In the genomic region with DNA sequence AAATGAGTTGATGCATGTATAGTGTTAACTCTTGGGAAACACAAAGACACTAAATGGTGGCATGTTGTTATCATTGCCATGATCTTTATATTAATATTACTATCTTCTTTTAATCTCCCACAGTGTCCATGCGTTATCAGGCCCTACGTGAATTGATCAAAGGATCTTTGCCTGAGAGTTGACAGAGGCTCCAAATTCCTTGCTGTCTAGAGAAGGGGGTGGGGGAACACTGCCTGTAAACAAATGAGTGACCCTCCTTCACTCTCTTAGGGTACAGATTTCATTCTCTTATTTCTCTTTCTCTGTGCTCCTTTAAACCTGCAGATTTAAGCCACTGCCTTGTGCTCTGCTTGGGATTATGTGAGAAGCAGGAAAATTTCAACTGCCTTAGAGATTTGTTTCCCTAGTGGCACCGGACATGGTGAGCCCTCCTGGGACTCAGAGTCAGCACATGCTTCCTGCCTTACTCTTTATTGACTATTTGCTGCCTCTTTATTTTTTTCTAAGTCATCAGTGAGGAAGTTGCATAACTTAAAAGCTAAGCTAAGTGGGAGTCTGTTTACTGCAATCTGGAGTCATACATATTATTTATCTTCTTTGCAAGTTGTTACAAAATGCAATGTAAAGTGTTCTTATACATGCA, we compare ENCODE assay signal across 10 cellular contexts.
DNase-seq lines count a peak whose midpoint lies in the region; ATAC-seq, FAIRE-seq and TF ChIP-seq lines count a peak whose summit lies in the region.
"Had no signal": no experiment of that assay in that cellular context is flagged by ENCODE, and none has a peak within 500 bp of the region (broad histone marks: within the 10 kb centered on the region; RNA-seq: fewer than 3 reads in every experiment).

No MANE protein-coding gene starts in this region.

- TF ChIP-seq EP300 in K562 (IDR thresholded peaks at IDR 0.05; ENCODE audit: low read length) = no peak

- in situ Hi-C loops in KBM-7 (cut with MboI; ENCODE audit: low pct_unique_long_range_greater_than_20kb, low sequenced_read_pairs) = no loop called here
- in situ Hi-C loops in K562 (cut with MboI) = no loop called here

- peak overlapping the region; percentile 73 to 94 (median 88) for H3K27ac ChIP-seq in BLaER1 treated with 17β-estradiol and CSF1 and Interleukin-3, amounts not matched to agents 10 nM and 100 nM
- no peak overlapping the region for H3K27ac ChIP-seq in K562 (ENCODE audit: extremely low read depth, low read depth, low read length)

- H3K27me3 Mint-ChIP-seq in mesothelial cell of epicardium (ENCODE audit: low read depth) = no peaks in the 10 kb centered on the region

- no peak overlapping the region for H2AFZ ChIP-seq in K562 (ENCODE audit: low read depth, low read length)

- no TSS peak for BruUV-seq in K562 (replicated peaks; lab: Mats Ljungman, UMichigan)

- H3K27ac Mint-ChIP-seq in mesothelial cell of epicardium = peak overlapping the region; percentile 81

- no peak for ATAC-seq in K562
- no peak for ATAC-seq in HG03565 (IDR thresholded peaks at IDR 0.05; ENCODE audit: unreplicated experiment)
- no peak for ATAC-seq in GM21515 (IDR thresholded peaks at IDR 0.05; ENCODE audit: unreplicated experiment)

- H3K4me2 ChIP-seq in BLaER1 treated with 17β-estradiol and CSF1 and Interleukin-3, amounts not matched to agents 10 nM and 100 nM = peak overlapping the region; percentile 71 to 92 (median 83)
- no peak overlapping the region for H3K4me2 ChIP-seq in K562 (ENCODE audit: insufficient read depth, low read length)

- DNase-seq in KBM-7 (peak; percentile 54), K562 (ENCODE audit: extremely low read depth in 1 of 4, low spot score in 3 of 4) (no peak), mesothelial cell of epicardium (ENCODE audit: low spot score in 2 of 2, unreplicated experiment in 2 of 2) (no peak), 8988T (no peak), NCI-H526 (lab: John Stamatoyannopoulos, UW) (no peak)
- DNase-seq: activated CD8-positive, alpha-beta memory T cell treated with anti-CD3 and anti-CD28 coated beads, Interleukin-2, amount 50 U/mL, for 4 hours; uterus had no signal

- peak overlapping the region; percentile 1 to 52 (median 19); a peak in 11 of 20 replicates for H3K4me3 ChIP-seq in BLaER1 treated with 17β-estradiol and CSF1 and Interleukin-3, amounts not matched to agents 10 nM and 100 nM
- H3K4me3 ChIP-seq in K562 = no peak overlapping the region
- H3K4me3 ChIP-seq: uterus had no signal

- H3K4me1 ChIP-seq in BLaER1 treated with 17β-estradiol and CSF1 and Interleukin-3, amounts not matched to agents 10 nM and 100 nM = peaks cover 66 to 97% (median 78%) of the 10 kb centered on the region in 10 experiments
- peaks cover 12 to 35% of the 10 kb centered on the region in 2 experiments for H3K4me1 ChIP-seq in K562 (replicated peaks in 1 of 2; ENCODE audit: control insufficient read depth in 2 of 2, insufficient read depth in 2 of 2, low read length in 2 of 2)

- H4K20me1 ChIP-seq in BLaER1 treated with 17β-estradiol and CSF1 and Interleukin-3, amounts not matched to agents 10 nM and 100 nM = no peaks in the 10 kb centered on the region
- no peaks in the 10 kb centered on the region for H4K20me1 ChIP-seq in K562 (replicated peaks; ENCODE audit: control insufficient read depth, insufficient read depth, low read length)

- peaks cover 70% of the 10 kb centered on the region for H3K4me1 Mint-ChIP-seq in mesothelial cell of epicardium

- H3K27me3 ChIP-seq in BLaER1 treated with 17β-estradiol and CSF1 and Interleukin-3, amounts not matched to agents 10 nM and 100 nM = no peaks in the 10 kb centered on the region
- no peaks in the 10 kb centered on the region for H3K27me3 ChIP-seq in K562 (ENCODE audit: control insufficient read depth in 2 of 2, insufficient read depth in 2 of 2, low read length in 2 of 2)
- H3K27me3 ChIP-seq: uterus had no signal

- no peak for TF ChIP-seq POLR2A in K562 (conservative IDR thresholded peaks at IDR 0.05)

- no peaks in the 10 kb centered on the region for H3K79me2 ChIP-seq in K562 (ENCODE audit: control insufficient read depth, insufficient read depth, low read length)

- peak overlapping the region; percentile 48 to 79 (median 75); a peak in 21 of 22 replicates for H3K9ac ChIP-seq in BLaER1 treated with 17β-estradiol and CSF1 and Interleukin-3, amounts not matched to agents 10 nM and 100 nM
- H3K9ac ChIP-seq in K562 (ENCODE audit: insufficient read depth in 1 of 2, low read depth in 2 of 2, low read length in 2 of 2) = no peak overlapping the region

- H3K4me3 Mint-ChIP-seq in mesothelial cell of epicardium = no peak overlapping the region

- H3K36me3 Mint-ChIP-seq in mesothelial cell of epicardium = no peaks in the 10 kb centered on the region

- H3K9me1 ChIP-seq in K562 (ENCODE audit: control insufficient read depth, insufficient read depth, low read length) = no peaks in the 10 kb centered on the region

- no peak; a peak in 1 of 4 replicates for TF ChIP-seq RAD21 in K562 (CRISPR knock-in tag; conservative IDR thresholded peaks at IDR 0.05 in 1 of 2, IDR thresholded peaks at IDR 0.05 in 1 of 2)

- no peak for FAIRE-seq in K562 (lab: Jason Lieb, UNC)

- peaks cover 0 to 13% (median 0%) of the 10 kb centered on the region in 11 experiments; a peak in 1 of 22 replicates for H3K36me3 ChIP-seq in BLaER1 treated with 17β-estradiol and CSF1 and Interleukin-3, amounts not matched to agents 10 nM and 100 nM
- H3K36me3 ChIP-seq in K562 (ENCODE audit: control insufficient read depth, insufficient read depth, low read length) = no peaks in the 10 kb centered on the region; the same call in 2 of the 3 replicates
- H3K36me3 ChIP-seq: uterus had no signal

- CTCF ChIA-PET in K562 (lab: Yijun Ruan, JAX; ENCODE audit: low intra/inter-chr PET ratio) = no interaction called here

- intact Hi-C loops in K562 (cut with micrococcal nuclease) = no loop called here

- no peaks in the 10 kb centered on the region for H3K9me3 ChIP-seq in BLaER1 treated with 17β-estradiol and CSF1 and Interleukin-3, amounts not matched to agents 10 nM and 100 nM (replicated peaks in 1 of 11)
- H3K9me3 ChIP-seq in K562 (replicated peaks; ENCODE audit: control insufficient read depth, insufficient read depth, low read depth, low read length) = no peaks in the 10 kb centered on the region
- H3K9me3 ChIP-seq: uterus had no signal

- 42% methylated on average over 3 of the region's 3 CpGs for WGBS in K562 (ENCODE audit: insufficient coverage, low coverage, missing lambda C conversion rate)

- H3K9me3 Mint-ChIP-seq in mesothelial cell of epicardium = no peaks in the 10 kb centered on the region

- POLR2A ChIA-PET in K562 (lab: Yijun Ruan, JAX) = no interaction called here

- TF ChIP-seq CTCF in K562 (IDR thresholded peaks at IDR 0.05 in 2 of 3, conservative IDR thresholded peaks at IDR 0.05 in 1 of 3; ENCODE audit: insufficient read depth in 2 of 3, low read depth in 1 of 3, low read length in 3 of 3) = no peak
- TF ChIP-seq CTCF in mesothelial cell of epicardium (IDR thresholded peaks at IDR 0.05; ENCODE audit: unreplicated experiment) = no peak

TF ChIP-seq in K562, 482 proteins besides CTCF, POLR2A, EP300 and RAD21:
- no peak for TF ChIP-seq GATA2 (CRISPR knock-in tag; IDR thresholded peaks at IDR 0.05)
- TF ChIP-seq, protein P1, sequence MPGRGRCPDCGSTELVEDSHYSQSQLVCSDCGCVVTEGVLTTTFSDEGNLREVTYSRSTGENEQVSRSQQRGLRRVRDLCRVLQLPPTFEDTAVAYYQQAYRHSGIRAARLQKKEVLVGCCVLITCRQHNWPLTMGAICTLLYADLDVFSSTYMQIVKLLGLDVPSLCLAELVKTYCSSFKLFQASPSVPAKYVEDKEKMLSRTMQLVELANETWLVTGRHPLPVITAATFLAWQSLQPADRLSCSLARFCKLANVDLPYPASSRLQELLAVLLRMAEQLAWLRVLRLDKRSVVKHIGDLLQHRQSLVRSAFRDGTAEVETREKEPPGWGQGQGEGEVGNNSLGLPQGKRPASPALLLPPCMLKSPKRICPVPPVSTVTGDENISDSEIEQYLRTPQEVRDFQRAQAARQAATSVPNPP (IDR thresholded peaks at IDR 0.05; ENCODE audit: borderline replicate concordance, insufficient read depth, insufficient read length) = no peak
- TF ChIP-seq FOXA3 (CRISPR knock-in tag; conservative IDR thresholded peaks at IDR 0.05 in 1 of 2, IDR thresholded peaks at IDR 0.05 in 1 of 2) = peak in 1 of 2 experiments; percentile 42; a peak in 2 of 4 replicates
- no peak for TF ChIP-seq TEAD2 (tag; IDR thresholded peaks at IDR 0.05)
- TF ChIP-seq, protein P2, sequence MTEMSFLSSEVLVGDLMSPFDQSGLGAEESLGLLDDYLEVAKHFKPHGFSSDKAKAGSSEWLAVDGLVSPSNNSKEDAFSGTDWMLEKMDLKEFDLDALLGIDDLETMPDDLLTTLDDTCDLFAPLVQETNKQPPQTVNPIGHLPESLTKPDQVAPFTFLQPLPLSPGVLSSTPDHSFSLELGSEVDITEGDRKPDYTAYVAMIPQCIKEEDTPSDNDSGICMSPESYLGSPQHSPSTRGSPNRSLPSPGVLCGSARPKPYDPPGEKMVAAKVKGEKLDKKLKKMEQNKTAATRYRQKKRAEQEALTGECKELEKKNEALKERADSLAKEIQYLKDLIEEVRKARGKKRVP (CRISPR knock-in tag; IDR thresholded peaks at IDR 0.05) = no peak
- TF ChIP-seq GABPA (tag; conservative IDR thresholded peaks at IDR 0.05; ENCODE audit: low read depth) = 0 out of 2 replicates have a peak, but pooled peaks have one; percentile 22
- TF ChIP-seq CEBPG (CRISPR knock-in tag; IDR thresholded peaks at IDR 0.05) = no peak
- TF ChIP-seq CEBPG (tag; conservative IDR thresholded peaks at IDR 0.05 in 1 of 2, IDR thresholded peaks at IDR 0.05 in 1 of 2) = peak; percentile 63 to 68
- no peak for TF ChIP-seq SRSF3 (IDR thresholded peaks at IDR 0.05; ENCODE audit: insufficient read depth, low read length)
- peak; percentile 73 for TF ChIP-seq CEBPB (tag; IDR thresholded peaks at IDR 0.05)
- no peak for TF ChIP-seq SNAPC5 (CRISPR knock-in tag; IDR thresholded peaks at IDR 0.05)

Comparison
In these comparisons a context has a peak if more than half of its experiments do, and no peak if none do; other contexts are left out.
1. H3K9ac ChIP-seq: peak in BLaER1 treated with 17β-estradiol and CSF1 and Interleukin-3, amounts not matched to agents 10 nM and 100 nM (11 of 11); none in K562 (0 of 2).